ENCODE assay signal across 9 cellular contexts in the genomic region with DNA sequence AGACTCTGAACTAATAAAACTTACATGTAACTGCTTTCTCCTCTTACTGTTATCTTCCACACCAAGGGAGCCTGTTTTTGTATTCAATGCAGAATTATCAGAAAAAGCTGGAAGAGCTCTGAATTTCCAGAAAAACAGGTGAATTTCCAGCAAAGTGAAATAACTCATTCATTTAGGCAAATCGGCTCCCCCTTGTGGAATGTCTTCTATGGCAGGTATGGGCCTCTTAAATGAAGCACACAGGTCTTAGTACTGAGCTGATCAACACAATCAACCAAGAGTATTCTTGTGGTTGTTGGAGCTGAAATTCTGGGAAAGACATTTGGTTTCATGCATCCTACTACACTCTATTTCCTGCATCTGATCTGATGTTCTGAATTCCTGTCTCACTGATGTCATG. TPM values are rescaled to one million over a fixed set of nuclear protein-coding genes. Genes with fewer than 3 reads are reported as not detected.
DNase-seq lines count a peak whose midpoint lies in the region.
"Had no signal": no experiment of that assay in that cellular context is flagged by ENCODE, and none has a peak within 500 bp of the region (broad histone marks: within the 10 kb centered on the region; RNA-seq: fewer than 3 reads in every experiment).

No MANE protein-coding gene starts in this region.

- H3K18ac ChIP-seq in neuronal stem cell (ENCODE audit: low read length), result no peak overlapping the region

- no peak overlapping the region for H2BK120ac ChIP-seq in neuronal stem cell (ENCODE audit: low read depth, low read length)

- H3K27me3 ChIP-seq in neuronal stem cell (ENCODE audit: control insufficient read depth in 3 of 3, insufficient read depth in 3 of 3, low read depth in 1 of 3, low read length in 3 of 3), result peaks cover 0 to 91% (median 0%) of the 10 kb centered on the region in 3 experiments

- H2BK12ac ChIP-seq in neuronal stem cell (ENCODE audit: low read length), result no peak overlapping the region

- no CpG with 5 or more reads among the region's 1 CpG for WGBS in neuronal stem cell (ENCODE audit: extremely low coverage in 2 of 2, insufficient read length in 2 of 2, insufficient replicate concordance in 1 of 2), 2 donors

- H3K4me1 ChIP-seq in neuronal stem cell (ENCODE audit: control insufficient read depth in 2 of 2, insufficient read depth in 1 of 2, low read depth in 1 of 2, low read length in 2 of 2), result peaks cover 0 to 15% of the 10 kb centered on the region in 2 donors

- no peaks in the 10 kb centered on the region for H3K79me1 ChIP-seq in neuronal stem cell (ENCODE audit: low read depth, low read length)

- no peak overlapping the region for H2BK15ac ChIP-seq in neuronal stem cell (ENCODE audit: low read length)

- no peak overlapping the region for H2BK5ac ChIP-seq in neuronal stem cell (ENCODE audit: low read length)

- no peak overlapping the region for H4K91ac ChIP-seq in neuronal stem cell (ENCODE audit: low read depth, low read length, poor library complexity)

- no peak overlapping the region for H2AK5ac ChIP-seq in neuronal stem cell (ENCODE audit: low read depth, low read length)

- no peak overlapping the region for H3K23ac ChIP-seq in neuronal stem cell (ENCODE audit: low read depth, low read length, poor library complexity)

- no peak overlapping the region for H3K4me2 ChIP-seq in neuronal stem cell (ENCODE audit: insufficient read depth, low read length, poor library complexity, severe bottlenecking)

- no peak overlapping the region for H4K8ac ChIP-seq in neuronal stem cell (ENCODE audit: low read depth, low read length)

- no peak overlapping the region for H3K9ac ChIP-seq in neuronal stem cell (ENCODE audit: low read depth, low read length, poor library complexity)

- no peaks in the 10 kb centered on the region for H3K9me3 ChIP-seq in neuronal stem cell (replicated peaks in 1 of 2; ENCODE audit: control insufficient read depth in 2 of 2, insufficient read depth in 1 of 2, low read depth in 1 of 2, low read length in 2 of 2)

- H3K4me3 ChIP-seq in neuronal stem cell (ENCODE audit: low read length in 2 of 2), result no peak overlapping the region

- DNase-seq in DMS 273 (lab: John Stamatoyannopoulos, UW; ENCODE audit: unreplicated experiment) (peak; percentile 57), DMS 273 treated with DMSO at 0.1 percent for 48 hours (lab: John Stamatoyannopoulos, UW) (no peak), NCI-H146 (lab: John Stamatoyannopoulos, UW) (peak; percentile 58), cerebellar cortex (ENCODE audit: low spot score) (peak; percentile 75), neuronal stem cell (ENCODE audit: low spot score) (peak; percentile 51), AG08396 (ENCODE audit: low spot score) (no peak)
- DNase-seq in activated effector memory CD4-positive, alpha-beta T cell treated with anti-CD3 and anti-CD28 coated beads, Interleukin-2, amount 50 U/mL, for 16 hours, result no peak
- DNase-seq in activated CD8-positive, alpha-beta memory T cell treated with anti-CD3 and anti-CD28 coated beads, Interleukin-2, amount 50 U/mL, for 48 hours, result no peak
- DNase-seq: activated B cell treated with CpG ODN at 0.5 μM for 24 hours had no signal

- no peak overlapping the region for H2AFZ ChIP-seq in neuronal stem cell (ENCODE audit: low read length)

- no peak overlapping the region for H3K27ac ChIP-seq in neuronal stem cell (replicated peaks; ENCODE audit: low read length)

- H3K14ac ChIP-seq in neuronal stem cell (ENCODE audit: low read length), result no peak overlapping the region

- no peaks in the 10 kb centered on the region for H3K36me3 ChIP-seq in neuronal stem cell (replicated peaks in 1 of 2; ENCODE audit: control insufficient read depth in 2 of 2, insufficient read depth in 2 of 2, low read length in 2 of 2)

- H3K4ac ChIP-seq in neuronal stem cell (ENCODE audit: low read length), result no peak overlapping the region

RNA-seq across cellular contexts. Expression of a gene that starts 31.0 kb away (rescaled TPM):
- polyA plus RNA-seq in neuronal stem cell (2013, experiment 1 of 2), result 21.8 TPM
- 22.1 TPM for polyA plus RNA-seq in neuronal stem cell (2013, experiment 2 of 2)

Comparison
In these comparisons a context has a peak if more than half of its experiments do, and no peak if none do; other contexts are left out.
1. DNase-seq: peak in DMS 273 (single experiment), NCI-H146 (single experiment), cerebellar cortex (single experiment) and neuronal stem cell (single experiment); none in DMS 273 treated with DMSO at 0.1 percent for 48 hours (single experiment), activated effector memory CD4-positive, alpha-beta T cell treated with anti-CD3 and anti-CD28 coated beads, Interleukin-2, amount 50 U/mL, for 16 hours (single experiment), activated CD8-positive, alpha-beta memory T cell treated with anti-CD3 and anti-CD28 coated beads, Interleukin-2, amount 50 U/mL, for 48 hours (single experiment) and AG08396 (single experiment).